In genomic region chr15:20290606-20291005, GRCh38 we compare ENCODE assay signal across 8 cellular contexts.
DNase-seq lines count a peak whose midpoint lies in the region; ATAC-seq and TF ChIP-seq lines count a peak whose summit lies in the region.
"Not testable (repeated sequence)": the region's sequence is repeated elsewhere in the genome, so short reads cannot be mapped to it uniquely, and the experiment has no call there.

No MANE protein-coding gene starts in this region.

- not testable (repeated sequence) for TF ChIP-seq EP300 in esophagus muscularis mucosa (IDR thresholded peaks at IDR 0.05)

- not testable (repeated sequence) for TF ChIP-seq CTCF in GM23338 (conservative IDR thresholded peaks at IDR 0.05; ENCODE audit: low read depth in 2 of 2); chondrocyte (IDR thresholded peaks at IDR 0.05); esophagus muscularis mucosa (IDR thresholded peaks at IDR 0.05); lung (IDR thresholded peaks at IDR 0.05; ENCODE audit: control extremely low read depth, extremely low read depth); osteocyte (IDR thresholded peaks at IDR 0.05)

- not testable (repeated sequence) for H3K9me3 ChIP-seq in esophagus muscularis mucosa
- peaks cover 0 to 14% of the 10 kb centered on the region in 2 donors for H3K9me3 ChIP-seq in lung (ENCODE audit: control insufficient read depth in 2 of 2, insufficient read depth in 1 of 2, low read length in 1 of 2)

- not testable (repeated sequence) for TF ChIP-seq POLR2A in esophagus muscularis mucosa (IDR thresholded peaks at IDR 0.05; ENCODE audit: low read depth)

- POLR2A ChIA-PET in activated CD4-positive, alpha-beta T cell treated with anti-CD3 and anti-CD28 coated beads, Interleukin-2, amount 10 ng/mL, durations not matched to agents 7 days and 5 days (lab: Charles Lee), result not testable (repeated sequence)

- not testable (repeated sequence) for H3K9me3 Mint-ChIP-seq in GM23338; activated CD4-positive, alpha-beta T cell treated with anti-CD3 and anti-CD28 coated beads, Interleukin-2, amount 10 ng/mL, durations not matched to agents 7 days and 5 days; activated T-helper 2 cell treated with anti-CD3 and anti-CD28 coated beads, Interferon-gamma antibody, Interleukin-2, Interleukin-4, amounts not matched to agents 10 μg/mL and 5 μg/mL and 100 μg/mL, durations not matched to agents 14 hours and 24 hours and 36 hours; chondrocyte (ENCODE audit: low read depth); osteocyte (ENCODE audit: unreplicated experiment); stimulated activated effector memory CD8-positive, alpha-beta T cell treated with anti-CD3 and anti-CD28 coated beads, Interleukin-12 subunit alpha, Interleukin-12 subunit beta, amount 100 ng/mL, for 72 hours

- H3K9me2 ChIP-seq in GM23338 (ENCODE audit: insufficient read depth), result not testable (repeated sequence)

- peaks cover 34% of the 10 kb centered on the region; the same call in 1 of the 2 replicates for H3K36me3 ChIP-seq in GM23338 (ENCODE audit: insufficient read depth)
- not testable (repeated sequence) for H3K36me3 ChIP-seq in esophagus muscularis mucosa; lung (ENCODE audit: control insufficient read depth in 2 of 2, insufficient read depth in 2 of 2, low read length in 2 of 2)

- H3K4me1 Mint-ChIP-seq in GM23338; activated CD4-positive, alpha-beta T cell treated with anti-CD3 and anti-CD28 coated beads, Interleukin-2, amount 10 ng/mL, durations not matched to agents 7 days and 5 days; activated T-helper 2 cell treated with anti-CD3 and anti-CD28 coated beads, Interferon-gamma antibody, Interleukin-2, Interleukin-4, amounts not matched to agents 10 μg/mL and 5 μg/mL and 100 μg/mL, durations not matched to agents 14 hours and 24 hours and 36 hours (ENCODE audit: low read depth); chondrocyte (ENCODE audit: low read depth); osteocyte (ENCODE audit: unreplicated experiment); stimulated activated effector memory CD8-positive, alpha-beta T cell treated with anti-CD3 and anti-CD28 coated beads, Interleukin-12 subunit alpha, Interleukin-12 subunit beta, amount 100 ng/mL, for 72 hours: not testable (repeated sequence)

- H3K27me3 Mint-ChIP-seq in GM23338 (ENCODE audit: insufficient read depth, low read depth, poor library complexity); activated CD4-positive, alpha-beta T cell treated with anti-CD3 and anti-CD28 coated beads, Interleukin-2, amount 10 ng/mL, durations not matched to agents 7 days and 5 days; activated T-helper 2 cell treated with anti-CD3 and anti-CD28 coated beads, Interferon-gamma antibody, Interleukin-2, Interleukin-4, amounts not matched to agents 10 μg/mL and 5 μg/mL and 100 μg/mL, durations not matched to agents 14 hours and 24 hours and 36 hours (ENCODE audit: low read depth); chondrocyte (ENCODE audit: low read depth); osteocyte (ENCODE audit: unreplicated experiment): not testable (repeated sequence)

- H3K4me1 ChIP-seq in GM23338 (ENCODE audit: insufficient read depth); esophagus muscularis mucosa; lung (ENCODE audit: control insufficient read depth in 2 of 2, insufficient read depth in 2 of 2, low read length in 2 of 2): not testable (repeated sequence)

- H3K4me3 Mint-ChIP-seq in GM23338; activated CD4-positive, alpha-beta T cell treated with anti-CD3 and anti-CD28 coated beads, Interleukin-2, amount 10 ng/mL, durations not matched to agents 7 days and 5 days; activated T-helper 2 cell treated with anti-CD3 and anti-CD28 coated beads, Interferon-gamma antibody, Interleukin-2, Interleukin-4, amounts not matched to agents 10 μg/mL and 5 μg/mL and 100 μg/mL, durations not matched to agents 14 hours and 24 hours and 36 hours (ENCODE audit: low read depth); chondrocyte (ENCODE audit: unreplicated experiment); osteocyte (ENCODE audit: unreplicated experiment); stimulated activated effector memory CD8-positive, alpha-beta T cell treated with anti-CD3 and anti-CD28 coated beads, Interleukin-12 subunit alpha, Interleukin-12 subunit beta, amount 100 ng/mL, for 72 hours: not testable (repeated sequence)

- not testable (repeated sequence) for H3K4me2 ChIP-seq in GM23338

- not testable (repeated sequence) for H2AFZ ChIP-seq in GM23338

- 0 out of 2 replicates have a peak overlapping the region, but pooled peaks have one; percentile 13 for H3K4me3 ChIP-seq in GM23338
- not testable (repeated sequence) for H3K4me3 ChIP-seq in esophagus muscularis mucosa, lung

- CTCF ChIA-PET in activated CD4-positive, alpha-beta T cell treated with anti-CD3 and anti-CD28 coated beads, Interleukin-2, amount 10 ng/mL, durations not matched to agents 7 days and 5 days (lab: Charles Lee), result not testable (repeated sequence)

- not testable (repeated sequence) for H3K36me3 Mint-ChIP-seq in GM23338 (ENCODE audit: low read depth); activated CD4-positive, alpha-beta T cell treated with anti-CD3 and anti-CD28 coated beads, Interleukin-2, amount 10 ng/mL, durations not matched to agents 7 days and 5 days (ENCODE audit: low read depth); activated T-helper 2 cell treated with anti-CD3 and anti-CD28 coated beads, Interferon-gamma antibody, Interleukin-2, Interleukin-4, amounts not matched to agents 10 μg/mL and 5 μg/mL and 100 μg/mL, durations not matched to agents 14 hours and 24 hours and 36 hours (ENCODE audit: low read depth); chondrocyte (ENCODE audit: low read depth); osteocyte (ENCODE audit: unreplicated experiment); stimulated activated effector memory CD8-positive, alpha-beta T cell treated with anti-CD3 and anti-CD28 coated beads, Interleukin-12 subunit alpha, Interleukin-12 subunit beta, amount 100 ng/mL, for 72 hours

- H3K27me3 ChIP-seq in GM23338 (ENCODE audit: insufficient read depth); lung (ENCODE audit: control insufficient read depth, insufficient read depth): not testable (repeated sequence)
- peaks cover 0 to 13% (median 2%) of the 10 kb centered on the region in 4 donors for H3K27me3 ChIP-seq in esophagus muscularis mucosa

- intact Hi-C loops in activated T-helper 2 cell treated with anti-CD3 and anti-CD28 coated beads, Interferon-gamma antibody, Interleukin-2, Interleukin-4, amounts not matched to agents 10 μg/mL and 5 μg/mL and 100 μg/mL, durations not matched to agents 14 hours and 24 hours and 36 hours (cut with micrococcal nuclease); esophagus muscularis mucosa (cut with DNase I): not testable (repeated sequence)

- not testable (repeated sequence) for DNase-seq in GM23338 (ENCODE audit: low spot score)
- DNase-seq in activated CD4-positive, alpha-beta T cell treated with anti-CD3 and anti-CD28 coated beads, Interleukin-2, amount 10 ng/mL, durations not matched to agents 7 days and 5 days, result peak; percentile 6
- peak; percentile 8 for DNase-seq in activated T-helper 2 cell treated with anti-CD3 and anti-CD28 coated beads, Interferon-gamma antibody, Interleukin-2, Interleukin-4, amounts not matched to agents 10 μg/mL and 5 μg/mL and 100 μg/mL, durations not matched to agents 14 hours and 24 hours and 36 hours (ENCODE audit: low spot score)
- peak; percentile 87 for DNase-seq in chondrocyte (ENCODE audit: low spot score)
- DNase-seq in esophagus muscularis mucosa (ENCODE audit: extremely low spot score), result peak; percentile 0
- DNase-seq in lung (ENCODE audit: low spot score), result peak; percentile 28
- peak; percentile 87 for DNase-seq in osteocyte (ENCODE audit: extremely low spot score, unreplicated experiment)
- DNase-seq in stimulated activated effector memory CD8-positive, alpha-beta T cell treated with anti-CD3 and anti-CD28 coated beads, Interleukin-12 subunit alpha, Interleukin-12 subunit beta, amount 100 ng/mL, for 72 hours (ENCODE audit: low spot score in 2 of 2), result peak; percentile 1 to 12

- not testable (repeated sequence) for ATAC-seq in GM23338; lung (ENCODE audit: insufficient read depth, low FRiP score); stimulated activated effector memory CD8-positive, alpha-beta T cell treated with anti-CD3 and anti-CD28 coated beads, Interleukin-12 subunit alpha, Interleukin-12 subunit beta, amount 100 ng/mL, for 72 hours

- not testable (repeated sequence) for H3K27ac Mint-ChIP-seq in GM23338; activated CD4-positive, alpha-beta T cell treated with anti-CD3 and anti-CD28 coated beads, Interleukin-2, amount 10 ng/mL, durations not matched to agents 7 days and 5 days; activated T-helper 2 cell treated with anti-CD3 and anti-CD28 coated beads, Interferon-gamma antibody, Interleukin-2, Interleukin-4, amounts not matched to agents 10 μg/mL and 5 μg/mL and 100 μg/mL, durations not matched to agents 14 hours and 24 hours and 36 hours; chondrocyte (ENCODE audit: unreplicated experiment); osteocyte (ENCODE audit: unreplicated experiment); stimulated activated effector memory CD8-positive, alpha-beta T cell treated with anti-CD3 and anti-CD28 coated beads, Interleukin-12 subunit alpha, Interleukin-12 subunit beta, amount 100 ng/mL, for 72 hours

- 79% methylated on average over 11 of the region's 11 CpGs for WGBS in esophagus muscularis mucosa
- WGBS in lung, 2 donors, result 82 to 83% methylated on average over 11 of the region's 11 CpGs

- not testable (repeated sequence) for H3F3A ChIP-seq in GM23338 (replicated peaks; ENCODE audit: low read depth)

- not testable (repeated sequence) for H3K27ac ChIP-seq in GM23338 (ENCODE audit: low read depth); esophagus muscularis mucosa (replicated peaks in 1 of 4); lung (ENCODE audit: low read depth in 1 of 2, low read length in 1 of 2)

- H3K79me2 ChIP-seq in GM23338 (replicated peaks; ENCODE audit: insufficient read depth), result not testable (repeated sequence)

- H4K20me1 ChIP-seq in GM23338 (replicated peaks; ENCODE audit: insufficient read depth), result not testable (repeated sequence)
